ENCODE assay signal across 17 cellular contexts in the genomic region with DNA sequence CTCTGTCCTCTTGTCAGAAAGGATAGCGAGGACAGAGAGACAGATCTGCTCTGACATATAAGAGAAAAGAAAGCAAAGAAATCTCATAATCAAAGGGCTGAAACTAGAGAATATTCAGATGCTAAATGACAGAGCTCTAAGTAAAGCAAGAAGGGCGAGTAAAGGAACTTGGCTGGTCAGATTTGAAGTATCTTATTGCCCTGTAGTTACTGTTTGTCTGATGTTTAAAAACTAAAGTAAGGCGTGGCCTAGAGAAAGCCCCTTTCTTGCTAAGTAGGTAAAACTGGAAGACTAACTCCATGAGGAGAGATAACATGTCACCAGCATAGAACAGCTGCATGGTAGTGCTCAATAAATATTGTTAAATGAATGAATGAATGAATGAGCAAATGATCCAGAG.
DNase-seq lines count a peak whose midpoint lies in the region; ATAC-seq and TF ChIP-seq lines count a peak whose summit lies in the region.
"Had no signal": no experiment of that assay in that cellular context is flagged by ENCODE, and none has a peak within 500 bp of the region (broad histone marks: within the 10 kb centered on the region; RNA-seq: fewer than 3 reads in every experiment).

No MANE protein-coding gene starts in this region.

- POLR2A ChIA-PET in activated CD4-positive, alpha-beta T cell treated with anti-CD3 and anti-CD28 coated beads, Interleukin-2, amount 10 ng/mL, durations not matched to agents 7 days and 5 days (lab: Charles Lee): no interaction called here

- no peak for ATAC-seq in thoracic aorta (ENCODE audit: insufficient number of reproducible peaks, low FRiP score, low read depth)
- ATAC-seq in GM21723 (IDR thresholded peaks at IDR 0.05; ENCODE audit: unreplicated experiment): no peak

- 89% methylated on average over 3 of the region's 3 CpGs for WGBS in mammary epithelial cell (ENCODE audit: low coverage, missing lambda C conversion rate)

- TF ChIP-seq CTCF in mammary epithelial cell (conservative IDR thresholded peaks at IDR 0.05 in 1 of 2, IDR thresholded peaks at IDR 0.05 in 1 of 2; ENCODE audit: extremely low read depth in 1 of 2, insufficient read depth in 1 of 2, low read depth in 1 of 2, low read length in 2 of 2): no peak
- TF ChIP-seq CTCF in thoracic aorta (IDR thresholded peaks at IDR 0.05): no peak

- H3K9me3 ChIP-seq in mammary epithelial cell (replicated peaks; ENCODE audit: insufficient read depth, low read length): no peaks in the 10 kb centered on the region
- peaks cover 7% of the 10 kb centered on the region for H3K9me3 ChIP-seq in thoracic aorta
- H3K9me3 ChIP-seq: Caco-2 had no signal

- BruUV-seq in mammary epithelial cell (replicated peaks; lab: Mats Ljungman, UMichigan): no TSS peak

- H3K9ac ChIP-seq in mammary epithelial cell (ENCODE audit: insufficient read depth, low read length): peak overlapping the region; percentile 57

- CTCF ChIA-PET in activated CD4-positive, alpha-beta T cell treated with anti-CD3 and anti-CD28 coated beads, Interleukin-2, amount 10 ng/mL, durations not matched to agents 7 days and 5 days (lab: Charles Lee): interaction anchor here (0.7 kb wide), 1 partner anchor 12 kb away, joined by 3 read pairs; no protein-coding TSS in a partner anchor
- CTCF ChIA-PET in mammary epithelial cell (lab: Charles Lee; ENCODE audit: low non-redundant PET): no interaction called here

- H3K27ac Mint-ChIP-seq in activated CD4-positive, alpha-beta T cell treated with anti-CD3 and anti-CD28 coated beads, Interleukin-2, amount 10 ng/mL, durations not matched to agents 24 days and 14 days: no peak overlapping the region
- H3K27ac Mint-ChIP-seq in activated CD4-positive, alpha-beta T cell treated with anti-CD3 and anti-CD28 coated beads, Interleukin-2, amount 10 ng/mL, durations not matched to agents 7 days and 5 days: no peak overlapping the region

- peaks cover 14% of the 10 kb centered on the region for H3K79me2 ChIP-seq in mammary epithelial cell (ENCODE audit: insufficient read depth, low read length)

- no peak overlapping the region for H3K4me3 ChIP-seq in mammary epithelial cell (replicated peaks in 1 of 3; ENCODE audit: insufficient read depth in 1 of 3, low read depth in 2 of 3, low read length in 3 of 3)
- peak overlapping the region; percentile 50 for H3K4me3 ChIP-seq in thoracic aorta

- dilution Hi-C loops in mammary epithelial cell (cut with HindIII; ENCODE audit: low sequenced_read_pairs): no loop called here

- H3K27me3 Mint-ChIP-seq in activated CD4-positive, alpha-beta T cell treated with anti-CD3 and anti-CD28 coated beads, Interleukin-2, amount 10 ng/mL, durations not matched to agents 24 days and 14 days: peaks cover 12% of the 10 kb centered on the region
- H3K27me3 Mint-ChIP-seq in activated CD4-positive, alpha-beta T cell treated with anti-CD3 and anti-CD28 coated beads, Interleukin-2, amount 10 ng/mL, durations not matched to agents 7 days and 5 days: peaks cover 20% of the 10 kb centered on the region

- H3K4me1 Mint-ChIP-seq in activated CD4-positive, alpha-beta T cell treated with anti-CD3 and anti-CD28 coated beads, Interleukin-2, amount 10 ng/mL, durations not matched to agents 24 days and 14 days: no peaks in the 10 kb centered on the region
- peaks cover 5% of the 10 kb centered on the region for H3K4me1 Mint-ChIP-seq in activated CD4-positive, alpha-beta T cell treated with anti-CD3 and anti-CD28 coated beads, Interleukin-2, amount 10 ng/mL, durations not matched to agents 7 days and 5 days

- H4K20me1 ChIP-seq in mammary epithelial cell (ENCODE audit: insufficient read depth, low read length): no peaks in the 10 kb centered on the region

- H3K9me3 Mint-ChIP-seq in activated CD4-positive, alpha-beta T cell treated with anti-CD3 and anti-CD28 coated beads, Interleukin-2, amount 10 ng/mL, durations not matched to agents 24 days and 14 days: peaks cover 5% of the 10 kb centered on the region
- H3K9me3 Mint-ChIP-seq in activated CD4-positive, alpha-beta T cell treated with anti-CD3 and anti-CD28 coated beads, Interleukin-2, amount 10 ng/mL, durations not matched to agents 7 days and 5 days: peaks cover 13% of the 10 kb centered on the region

- peak overlapping the region; percentile 63 for H3K4me2 ChIP-seq in mammary epithelial cell (ENCODE audit: insufficient read depth, low read depth, low read length)

- peak overlapping the region; percentile 17 for H2AFZ ChIP-seq in mammary epithelial cell (ENCODE audit: low read depth, low read length)

- intact Hi-C loops in activated CD4-positive, alpha-beta T cell treated with anti-CD3 and anti-CD28 coated beads, Interleukin-2, amount 10 ng/mL, durations not matched to agents 24 days and 14 days (cut with micrococcal nuclease): no loop called here
- intact Hi-C loops in mammary epithelial cell (cut with micrococcal nuclease): no loop called here

- in situ Hi-C loops in mammary epithelial cell (cut with MboI; ENCODE audit: low sequenced_read_pairs in 2 of 2): no loop called here

- H3K27ac ChIP-seq in mammary epithelial cell (ENCODE audit: insufficient read depth, low read depth, low read length) (peak overlapping the region; percentile 90), layer of hippocampus (ENCODE audit: low read depth, low read length) (peak overlapping the region; percentile 27), thoracic aorta (peak overlapping the region in 1 of 2 donors; percentile 68)
- H3K27ac ChIP-seq: C4-2B had no signal

- peak; percentile 41 for DNase-seq in activated CD4-positive, alpha-beta T cell treated with anti-CD3 and anti-CD28 coated beads, Interleukin-2, amount 10 ng/mL, durations not matched to agents 24 days and 14 days
- DNase-seq in activated CD4-positive, alpha-beta T cell treated with anti-CD3 and anti-CD28 coated beads, Interleukin-2, amount 10 ng/mL, durations not matched to agents 7 days and 5 days: no peak
- peak; percentile 22 for DNase-seq in mammary epithelial cell
- DNase-seq in thoracic aorta (ENCODE audit: low spot score): no peak
- DNase-seq in NCI-H2029 (lab: John Stamatoyannopoulos, UW): no peak
- DNase-seq in activated CD4-positive, alpha-beta T cell treated with anti-CD3 and anti-CD28 coated beads for 1 hour: no peak
- DNase-seq: 8988T; Caco-2; DMS53; GOT3; NCI-H1436 treated with DMSO at 0.1 percent for 48 hours; NCI-H526; NK-92 treated with Interleukin-12 subunit alpha and Interleukin-12 subunit beta, amount 100 ng/mL, for 24 hours; OCI-M1 had no signal

- no peaks in the 10 kb centered on the region for H3K36me3 Mint-ChIP-seq in activated CD4-positive, alpha-beta T cell treated with anti-CD3 and anti-CD28 coated beads, Interleukin-2, amount 10 ng/mL, durations not matched to agents 24 days and 14 days (ENCODE audit: low read depth)
- peaks cover 4% of the 10 kb centered on the region for H3K36me3 Mint-ChIP-seq in activated CD4-positive, alpha-beta T cell treated with anti-CD3 and anti-CD28 coated beads, Interleukin-2, amount 10 ng/mL, durations not matched to agents 7 days and 5 days (ENCODE audit: low read depth)

- H3K36me3 ChIP-seq in mammary epithelial cell (ENCODE audit: insufficient read depth, low read length): no peaks in the 10 kb centered on the region
- no peaks in the 10 kb centered on the region for H3K36me3 ChIP-seq in thoracic aorta

- H3K4me3 Mint-ChIP-seq in activated CD4-positive, alpha-beta T cell treated with anti-CD3 and anti-CD28 coated beads, Interleukin-2, amount 10 ng/mL, durations not matched to agents 24 days and 14 days: no peak overlapping the region
- H3K4me3 Mint-ChIP-seq in activated CD4-positive, alpha-beta T cell treated with anti-CD3 and anti-CD28 coated beads, Interleukin-2, amount 10 ng/mL, durations not matched to agents 7 days and 5 days: no peak overlapping the region

- peaks cover 59% of the 10 kb centered on the region for H3K4me1 ChIP-seq in mammary epithelial cell (ENCODE audit: insufficient read depth, low read length)
- H3K4me1 ChIP-seq in thoracic aorta (ENCODE audit: control insufficient read depth in 1 of 2, low read depth in 2 of 2): peaks cover 6 to 15% of the 10 kb centered on the region in 2 donors

- H3K27me3 ChIP-seq in mammary epithelial cell (ENCODE audit: insufficient read depth, low read length): no peaks in the 10 kb centered on the region
- no peaks in the 10 kb centered on the region for H3K27me3 ChIP-seq in layer of hippocampus (ENCODE audit: control insufficient read depth, insufficient read depth, low read length)
- no peaks in the 10 kb centered on the region for H3K27me3 ChIP-seq in thoracic aorta (replicated peaks; ENCODE audit: insufficient read depth)

Comparison
In these comparisons a context has a peak if more than half of its experiments do, and no peak if none do; other contexts are left out.
1. DNase-seq: peak in activated CD4-positive, alpha-beta T cell treated with anti-CD3 and anti-CD28 coated beads, Interleukin-2, amount 10 ng/mL, durations not matched to agents 24 days and 14 days (single experiment) and mammary epithelial cell (single experiment); none in activated CD4-positive, alpha-beta T cell treated with anti-CD3 and anti-CD28 coated beads, Interleukin-2, amount 10 ng/mL, durations not matched to agents 7 days and 5 days (single experiment), thoracic aorta (single experiment), NCI-H2029 (single experiment) and activated CD4-positive, alpha-beta T cell treated with anti-CD3 and anti-CD28 coated beads for 1 hour (single experiment).